Comparison of ENCODE assay signal across 8 cellular contexts in the genomic region with DNA sequence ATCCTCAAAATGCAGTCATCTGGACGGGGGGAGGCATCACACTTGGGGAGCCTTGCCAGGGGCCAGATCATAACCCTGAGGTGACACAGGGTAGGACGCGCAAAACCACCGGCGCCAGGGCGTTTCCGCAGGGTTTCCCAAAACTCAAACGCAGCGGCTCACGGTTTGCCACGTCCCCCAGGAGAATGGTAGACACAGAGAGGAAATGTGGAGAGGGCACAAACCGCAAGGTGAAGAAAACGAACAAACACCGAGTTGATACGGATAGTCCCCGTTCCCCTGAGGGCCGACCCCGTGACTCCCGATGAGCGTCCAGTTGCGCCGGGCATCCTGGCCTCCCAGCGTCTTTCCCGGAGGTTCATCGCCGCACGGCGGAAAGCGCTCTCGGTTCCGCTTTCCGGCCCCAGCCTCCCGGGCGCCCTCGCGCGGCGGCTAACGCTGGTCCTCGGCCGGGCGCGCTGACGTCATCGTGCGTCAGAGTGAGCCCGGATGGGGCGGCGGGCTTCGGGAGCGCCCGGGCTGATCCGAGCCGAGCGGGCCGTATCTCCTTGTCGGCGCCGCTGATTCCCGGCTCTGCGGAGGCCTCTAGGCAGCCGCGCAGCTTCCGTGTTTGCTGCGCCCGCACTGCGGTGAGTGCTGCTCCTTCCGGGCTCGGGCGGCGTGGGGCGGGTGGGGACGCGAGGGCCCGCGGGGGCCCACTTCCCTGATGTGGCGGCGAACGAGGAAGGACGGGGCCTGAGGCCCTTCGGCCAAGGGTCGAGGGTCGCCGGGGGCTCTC. TPM values are rescaled to one million over a fixed set of nuclear protein-coding genes. Genes with fewer than 3 reads are reported as not detected.
DNase-seq lines count a peak whose midpoint lies in the region; ATAC-seq, FAIRE-seq and TF ChIP-seq lines count a peak whose summit lies in the region.

A gene (plus strand): TSS at position 467 of the 778 bp plus-strand sequence. CDS start 2,641 bp downstream, outside the sequence.

- H3K9me3 ChIP-seq in pancreas (no peaks in the 10 kb centered on the region), tibial artery (no peaks in the 10 kb centered on the region)

- peak within 1 kb of the TSS; percentile 93 for H3K4me3 Mint-ChIP-seq in HFFc6
- H3K4me3 Mint-ChIP-seq in activated naive CD8-positive, alpha-beta T cell, result peak within 1 kb of the TSS; percentile 95

- H3K27ac Mint-ChIP-seq in HFFc6, result peak within 1 kb of the TSS; percentile 100
- peak within 1 kb of the TSS; percentile 99 for H3K27ac Mint-ChIP-seq in activated naive CD8-positive, alpha-beta T cell

- H3K36me3 Mint-ChIP-seq in HFFc6 (ENCODE audit: low read depth), result peaks cover 42% of the 10 kb centered on the region
- peaks cover 10% of the 10 kb centered on the region for H3K36me3 Mint-ChIP-seq in activated naive CD8-positive, alpha-beta T cell

- H3K4me3 ChIP-seq in pancreas, result peak within 1 kb of the TSS; percentile 45 to 80 (median 70)
- peak within 1 kb of the TSS; percentile 87 to 89 for H3K4me3 ChIP-seq in tibial artery

- H3K4me1 ChIP-seq in pancreas, result peaks cover 15 to 32% (median 21%) of the 10 kb centered on the region in 3 donors
- peaks cover 0 to 37% (median 12%) of the 10 kb centered on the region in 4 donors for H3K4me1 ChIP-seq in tibial artery

- H3K27me3 ChIP-seq in pancreas (no peaks in the 10 kb centered on the region), tibial artery (no peaks in the 10 kb centered on the region)

- H3K36me3 ChIP-seq in pancreas, result peaks cover 0 to 3% (median 0%) of the 10 kb centered on the region in 3 donors
- peaks cover 0 to 9% (median 7%) of the 10 kb centered on the region in 3 donors for H3K36me3 ChIP-seq in tibial artery

- no peak for FAIRE-seq in pancreas (lab: Jason Lieb, UNC)

- no peaks in the 10 kb centered on the region for H3K9me3 Mint-ChIP-seq in HFFc6
- H3K9me3 Mint-ChIP-seq in activated naive CD8-positive, alpha-beta T cell (ENCODE audit: low read depth), result no peaks in the 10 kb centered on the region

- WGBS in pancreas, 2 donors, result 0 to 1% methylated on average over 74 to 84 of the region's 84 CpGs

- peak within 1 kb of the TSS; percentile 94 to 99 (median 96) for H3K27ac ChIP-seq in pancreas
- peak within 1 kb of the TSS; percentile 98 to 99 for H3K27ac ChIP-seq in tibial artery

- intact Hi-C loops in head of caudate nucleus (cut with DNase I), result loop anchor here (2.0 to 10.0 kb wide), 3 partner anchors 62 to 258 kb away; a partner anchor contains a TSS
- intact Hi-C loops in pancreas (cut with DNase I), result no loop called here
- intact Hi-C loops in tibial artery (cut with DNase I; ENCODE audit: low total_unique reads), result loop anchor here (5.0 to 10.0 kb wide), 2 partner anchors 265 to 432 kb away; a partner anchor contains a TSS

- TF ChIP-seq POLR2A in GM10847 (IDR thresholded peaks at IDR 0.05; ENCODE audit: extremely low read depth, insufficient read length), result peak; percentile 79

- H3K27me3 Mint-ChIP-seq in HFFc6 (ENCODE audit: insufficient read depth), result no peaks in the 10 kb centered on the region
- no peaks in the 10 kb centered on the region for H3K27me3 Mint-ChIP-seq in activated naive CD8-positive, alpha-beta T cell

- TF ChIP-seq CTCF in HFFc6 (IDR thresholded peaks at IDR 0.05) (peak; percentile 84), pancreas (IDR thresholded peaks at IDR 0.05) (peak; percentile 35 to 70 (median 57)), tibial artery (IDR thresholded peaks at IDR 0.05) (peak; percentile 74 to 79)

- peaks cover 62% of the 10 kb centered on the region for H3K4me1 Mint-ChIP-seq in HFFc6 (ENCODE audit: low read depth)
- peaks cover 57% of the 10 kb centered on the region for H3K4me1 Mint-ChIP-seq in activated naive CD8-positive, alpha-beta T cell (ENCODE audit: low read depth)

- peak; percentile 94 to 98 (median 94) for ATAC-seq in pancreas

- peak; percentile 87 for DNase-seq in HFFc6
- peak; percentile 95 for DNase-seq in NAMALWA (ENCODE audit: low spot score)
- DNase-seq in SKM-1 (lab: John Stamatoyannopoulos, UW; ENCODE audit: unreplicated experiment), result peak; percentile 83
- DNase-seq in head of caudate nucleus, result peak; percentile 79 to 99 (median 96)
- DNase-seq in pancreas, result peak; percentile 91 to 99 (median 96)
- peak; percentile 93 to 96 for DNase-seq in tibial artery

RNA-seq across cellular contexts. Expression of the gene that starts here (rescaled TPM):
- 10 to 100 TPM; 49.5 to 64.6 (median 58.3) TPM for total RNA-seq in HFFc6 (2021; fragmentation: NEBNext Ultra II Directional; extraction: Animal tissue kit (Norgen Biotek cat#: 25700))
- 10 to 100 TPM; 20.2 to 39.1 (median 24.7) TPM for total RNA-seq in pancreas
- polyA plus RNA-seq in pancreas, result 10 to 100 TPM; 20.3 to 23.0 TPM

Comparison
In these comparisons a context has a peak if more than half of its experiments do, and no peak if none do; other contexts are left out.
1. Peak in every context shown above with its lines: DNase-seq, ATAC-seq, H3K4me3 ChIP-seq and H3K27ac ChIP-seq.
2. intact Hi-C loops: an anchor here in head of caudate nucleus (2.0 to 10.0 kb wide) and tibial artery (5.0 to 10.0 kb wide); none called in pancreas.